ENCODE assay signal across 7 cellular contexts in the genomic region with DNA sequence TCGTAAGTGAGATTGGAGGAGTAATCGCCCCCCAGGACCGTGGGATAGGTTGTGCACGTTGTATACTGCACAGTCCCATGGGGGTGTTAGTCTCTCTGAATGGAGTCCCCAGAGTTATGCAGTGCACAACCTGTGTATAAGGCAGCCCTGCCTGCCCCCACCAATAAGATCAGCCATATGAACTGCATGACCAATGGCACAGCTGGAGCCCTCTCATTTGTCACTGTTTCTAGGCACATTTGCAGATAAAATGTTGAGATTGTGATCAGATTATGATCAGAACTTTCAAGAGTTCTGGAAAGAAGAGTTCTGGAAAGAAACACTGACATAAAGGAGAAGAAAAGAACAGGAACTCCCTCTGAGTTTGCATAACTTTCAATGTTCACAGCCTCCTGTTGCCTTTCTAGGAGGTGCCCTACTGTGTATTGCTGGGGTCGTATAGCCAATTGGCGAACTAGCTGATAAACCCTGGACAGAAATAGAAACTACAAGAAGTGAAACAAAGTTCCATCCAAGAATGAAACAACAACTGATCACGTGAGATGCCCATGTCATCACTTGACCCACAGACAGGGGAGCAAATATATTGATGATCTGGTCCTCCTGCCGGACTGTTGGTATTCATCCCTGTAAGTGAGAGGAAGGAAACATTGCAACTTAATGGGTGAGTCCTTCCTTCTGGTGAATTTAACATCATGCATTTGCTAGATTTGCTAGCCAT. TPM values are rescaled to one million over a fixed set of nuclear protein-coding genes. Genes with fewer than 3 reads are reported as not detected.
DNase-seq lines count a peak whose midpoint lies in the region; ATAC-seq and TF ChIP-seq lines count a peak whose summit lies in the region.

No MANE protein-coding gene starts in this region.

- no peak overlapping the region for H3K27ac Mint-ChIP-seq in naive thymus-derived CD4-positive, alpha-beta T cell
- no peak overlapping the region for H3K27ac Mint-ChIP-seq in activated CD4-positive, alpha-beta memory T cell treated with anti-CD3 and anti-CD28 coated beads for 36 hours
- H3K27ac Mint-ChIP-seq in chondrocyte (ENCODE audit: unreplicated experiment) = no peak overlapping the region

- no peak overlapping the region for H3K27ac ChIP-seq in naive thymus-derived CD4-positive, alpha-beta T cell (ENCODE audit: low read depth, low read length)
- no peak overlapping the region for H3K27ac ChIP-seq in prostate gland

- no peaks in the 10 kb centered on the region for H3K4me1 ChIP-seq in naive thymus-derived CD4-positive, alpha-beta T cell (ENCODE audit: control insufficient read depth in 2 of 2, insufficient read depth in 2 of 2, low read length in 2 of 2)
- no peaks in the 10 kb centered on the region for H3K4me1 ChIP-seq in prostate gland (replicated peaks)

- H3K27me3 Mint-ChIP-seq in naive thymus-derived CD4-positive, alpha-beta T cell = no peaks in the 10 kb centered on the region
- H3K27me3 Mint-ChIP-seq in activated CD4-positive, alpha-beta memory T cell treated with anti-CD3 and anti-CD28 coated beads for 36 hours = no peaks in the 10 kb centered on the region
- H3K27me3 Mint-ChIP-seq in chondrocyte (ENCODE audit: low read depth) = no peaks in the 10 kb centered on the region

- DNase-seq in naive thymus-derived CD4-positive, alpha-beta T cell = no peak
- no peak for DNase-seq in activated CD4-positive, alpha-beta memory T cell treated with anti-CD3 and anti-CD28 coated beads for 36 hours
- no peak for DNase-seq in chondrocyte (ENCODE audit: low spot score)
- no peak for DNase-seq in prostate gland (ENCODE audit: low spot score)

- ATAC-seq in GM19023 (IDR thresholded peaks at IDR 0.05; ENCODE audit: unreplicated experiment) (peak; percentile 100), HG02571 (IDR thresholded peaks at IDR 0.05; ENCODE audit: unreplicated experiment) (peak; percentile 97), HG03575 (IDR thresholded peaks at IDR 0.05; ENCODE audit: extremely low read depth, insufficient number of reproducible peaks, low FRiP score, unreplicated experiment) (peak; percentile 76)
- ATAC-seq in naive thymus-derived CD4-positive, alpha-beta T cell = peak; percentile 69

- no peaks in the 10 kb centered on the region for H3K27me3 ChIP-seq in naive thymus-derived CD4-positive, alpha-beta T cell (ENCODE audit: control insufficient read depth in 2 of 2, insufficient read depth in 2 of 2, low read length in 2 of 2)
- H3K27me3 ChIP-seq in prostate gland (replicated peaks; ENCODE audit: insufficient read depth) = no peaks in the 10 kb centered on the region

- WGBS in prostate gland = 71% methylated on average over 8 of the region's 8 CpGs

- CTCF ChIA-PET in naive thymus-derived CD4-positive, alpha-beta T cell (lab: Charles Lee) = no interaction called here
- CTCF ChIA-PET in activated CD4-positive, alpha-beta memory T cell treated with anti-CD3 and anti-CD28 coated beads for 36 hours (lab: Charles Lee) = no interaction called here

- H3K9me3 Mint-ChIP-seq in naive thymus-derived CD4-positive, alpha-beta T cell = peaks cover 0 to 4% (median 0%) of the 10 kb centered on the region in 11 donors
- no peaks in the 10 kb centered on the region for H3K9me3 Mint-ChIP-seq in activated CD4-positive, alpha-beta memory T cell treated with anti-CD3 and anti-CD28 coated beads for 36 hours
- no peaks in the 10 kb centered on the region for H3K9me3 Mint-ChIP-seq in chondrocyte (ENCODE audit: low read depth)

- no peak for TF ChIP-seq POLR2A in prostate gland (IDR thresholded peaks at IDR 0.05)

- no peak overlapping the region for H3K4me3 Mint-ChIP-seq in naive thymus-derived CD4-positive, alpha-beta T cell
- H3K4me3 Mint-ChIP-seq in activated CD4-positive, alpha-beta memory T cell treated with anti-CD3 and anti-CD28 coated beads for 36 hours = no peak overlapping the region
- no peak overlapping the region for H3K4me3 Mint-ChIP-seq in chondrocyte (ENCODE audit: unreplicated experiment)

- no peaks in the 10 kb centered on the region for H3K36me3 ChIP-seq in naive thymus-derived CD4-positive, alpha-beta T cell (ENCODE audit: control insufficient read depth in 2 of 3, insufficient read depth in 3 of 3, low read length in 3 of 3)
- H3K36me3 ChIP-seq in prostate gland = no peaks in the 10 kb centered on the region

- H3K9me3 ChIP-seq in naive thymus-derived CD4-positive, alpha-beta T cell (ENCODE audit: control insufficient read depth in 2 of 3, low read length in 3 of 3) = no peaks in the 10 kb centered on the region
- H3K9me3 ChIP-seq in prostate gland = no peaks in the 10 kb centered on the region

- peaks cover 8 to 28% (median 11%) of the 10 kb centered on the region in 5 donors for H3K36me3 Mint-ChIP-seq in naive thymus-derived CD4-positive, alpha-beta T cell
- peaks cover 16% of the 10 kb centered on the region for H3K36me3 Mint-ChIP-seq in activated CD4-positive, alpha-beta memory T cell treated with anti-CD3 and anti-CD28 coated beads for 36 hours
- H3K36me3 Mint-ChIP-seq in chondrocyte (ENCODE audit: low read depth) = peaks cover 4% of the 10 kb centered on the region

- TF ChIP-seq CTCF in chondrocyte (IDR thresholded peaks at IDR 0.05) (no peak), prostate gland (IDR thresholded peaks at IDR 0.05) (no peak)

- peaks cover 0 to 13% (median 0%) of the 10 kb centered on the region in 7 donors for H3K4me1 Mint-ChIP-seq in naive thymus-derived CD4-positive, alpha-beta T cell
- peaks cover 7% of the 10 kb centered on the region for H3K4me1 Mint-ChIP-seq in activated CD4-positive, alpha-beta memory T cell treated with anti-CD3 and anti-CD28 coated beads for 36 hours (ENCODE audit: low read depth)
- H3K4me1 Mint-ChIP-seq in chondrocyte (ENCODE audit: low read depth) = no peaks in the 10 kb centered on the region

- intact Hi-C loops in naive thymus-derived CD4-positive, alpha-beta T cell (cut with micrococcal nuclease) = no loop called here
- intact Hi-C loops in activated CD4-positive, alpha-beta memory T cell treated with anti-CD3 and anti-CD28 coated beads for 36 hours (cut with micrococcal nuclease) = no loop called here
- intact Hi-C loops in prostate gland (cut with DNase I) = no loop called here

- POLR2A ChIA-PET in naive thymus-derived CD4-positive, alpha-beta T cell (lab: Charles Lee) = interaction anchor here (0.6 kb wide), 1 partner anchor 50 kb away, joined by 3 read pairs; no protein-coding TSS in a partner anchor
- POLR2A ChIA-PET in activated CD4-positive, alpha-beta memory T cell treated with anti-CD3 and anti-CD28 coated beads for 36 hours (lab: Charles Lee) = no interaction called here

- H3K4me3 ChIP-seq in naive thymus-derived CD4-positive, alpha-beta T cell (ENCODE audit: low read length) = no peak overlapping the region
- H3K4me3 ChIP-seq in prostate gland = no peak overlapping the region

RNA-seq across cellular contexts. Expression of gene TOMM7, which starts 49.6 kb away (rescaled TPM):
- 100 to 1,000 TPM; 302 to 737 (median 649) TPM for total RNA-seq in naive thymus-derived CD4-positive, alpha-beta T cell
- 100 to 1,000 TPM; 331 to 412 TPM for polyA plus RNA-seq in naive thymus-derived CD4-positive, alpha-beta T cell
- total RNA-seq in activated CD4-positive, alpha-beta memory T cell treated with anti-CD3 and anti-CD28 coated beads for 36 hours = 100 to 1,000 TPM; 277 to 279 TPM
- 213 to 269 TPM (median 240 TPM) in 3 replicates for total RNA-seq in chondrocyte
- 100 to 1,000 TPM; 124 to 190 TPM for total RNA-seq in prostate gland
